In the genomic region with DNA sequence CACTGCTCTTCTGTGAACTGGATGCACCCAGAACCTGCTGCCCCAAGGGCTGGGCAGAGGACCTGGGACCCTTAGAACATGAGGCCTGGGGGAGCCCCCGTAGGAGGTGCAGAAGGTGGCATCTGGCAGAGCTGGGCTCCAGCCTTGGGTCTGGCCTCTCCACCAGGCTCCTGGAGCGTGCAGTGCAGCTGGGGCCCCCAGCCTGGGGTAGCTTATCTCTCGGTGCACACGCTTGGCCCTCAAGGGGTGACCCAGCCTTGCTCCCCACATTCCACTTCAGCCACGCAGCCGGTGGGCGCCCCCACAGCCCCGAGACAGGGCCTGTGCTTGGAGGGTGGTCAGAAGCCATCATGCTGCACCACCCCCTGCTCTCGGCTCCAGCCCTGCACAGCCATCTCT, we compare ENCODE assay signal across 14 cellular contexts. TPM values are rescaled to one million over a fixed set of nuclear protein-coding genes. Genes with fewer than 3 reads are reported as not detected.
DNase-seq lines count a peak whose midpoint lies in the region; ATAC-seq, FAIRE-seq and TF ChIP-seq lines count a peak whose summit lies in the region.
"Had no signal": no experiment of that assay in that cellular context is flagged by ENCODE, and none has a peak within 500 bp of the region (broad histone marks: within the 10 kb centered on the region; RNA-seq: fewer than 3 reads in every experiment).

No MANE protein-coding gene starts in this region.

- H3K4me1 Mint-ChIP-seq in endothelial cell (ENCODE audit: unreplicated experiment) = peaks cover 43% of the 10 kb centered on the region
- H3K4me1 Mint-ChIP-seq: CD4-positive, CD25-positive, alpha-beta regulatory T cell had no signal

- H3K27me3 ChIP-seq in ovary = no peaks in the 10 kb centered on the region

- TF ChIP-seq POLR2A in GM12892 (IDR thresholded peaks at IDR 0.05; ENCODE audit: low read depth, low read length) (no peak), ovary (IDR thresholded peaks at IDR 0.05) (no peak)

- no peaks in the 10 kb centered on the region for H3K36me3 ChIP-seq in ovary

- ATAC-seq in sciatic nerve (peak; percentile 22), HG02973 (IDR thresholded peaks at IDR 0.05; ENCODE audit: unreplicated experiment) (no peak), HG02870 (IDR thresholded peaks at IDR 0.05; ENCODE audit: unreplicated experiment) (no peak)

- 40 to 55% (median 46%) methylated on average over 9 of the region's 9 CpGs for WGBS in ovary, 3 donors

- DNase-seq in GM12892 (ENCODE audit: insufficient read length) = peak; percentile 18
- DNase-seq in UCSD-AML1 (lab: John Stamatoyannopoulos, UW; ENCODE audit: unreplicated experiment) = peak; percentile 50
- no peak for DNase-seq in endothelial cell (ENCODE audit: low spot score)
- DNase-seq in sciatic nerve (ENCODE audit: low spot score) = no peak
- DNase-seq in ovary = no peak
- DNase-seq: ACHN; Calu3; CD4-positive, CD25-positive, alpha-beta regulatory T cell; NCI-H1417; NCI-H187 treated with DMSO at 0.1 percent for 48 hours; SHP77 treated with DMSO at 0.1 percent for 48 hours had no signal

- TF ChIP-seq CTCF in endothelial cell (IDR thresholded peaks at IDR 0.05; ENCODE audit: unreplicated experiment) (no peak), ovary (IDR thresholded peaks at IDR 0.05) (no peak)

- no peak overlapping the region for H3K27ac Mint-ChIP-seq in endothelial cell (ENCODE audit: unreplicated experiment)

- no peak overlapping the region for H3K4me3 ChIP-seq in ovary

- intact Hi-C loops in sciatic nerve (cut with DNase I) (no loop called here), ovary (cut with DNase I) (no loop called here)

- peak overlapping the region; percentile 24 for H3K4me3 Mint-ChIP-seq in endothelial cell (ENCODE audit: unreplicated experiment)
- H3K4me3 Mint-ChIP-seq: CD4-positive, CD25-positive, alpha-beta regulatory T cell had no signal

- no peaks in the 10 kb centered on the region for H3K9me3 ChIP-seq in ovary

- H3K9me3 Mint-ChIP-seq in endothelial cell (ENCODE audit: unreplicated experiment) = no peaks in the 10 kb centered on the region

- FAIRE-seq in GM12892 (lab: Jason Lieb, UNC) = no peak

- H3K36me3 Mint-ChIP-seq in endothelial cell (ENCODE audit: low read depth, unreplicated experiment) = peaks cover 13% of the 10 kb centered on the region
- H3K36me3 Mint-ChIP-seq: CD4-positive, CD25-positive, alpha-beta regulatory T cell had no signal

- peaks cover 32% of the 10 kb centered on the region for H3K4me1 ChIP-seq in ovary (ENCODE audit: insufficient read depth)

- peaks cover 7% of the 10 kb centered on the region for H3K27me3 Mint-ChIP-seq in endothelial cell (ENCODE audit: unreplicated experiment)

- peak overlapping the region in 1 of 2 donors; percentile 56 for H3K27ac ChIP-seq in ovary

- TF ChIP-seq EP300 in ovary (IDR thresholded peaks at IDR 0.05) = no peak

RNA-seq across cellular contexts. Expression of a gene that starts 5.6 kb away (rescaled TPM):
- polyA plus RNA-seq in GM12892 (2012; ENCODE audit: missing spikeins) = 0.38 TPM
- total RNA-seq in endothelial cell (ENCODE audit: unreplicated experiment) (1.2 TPM), sciatic nerve (not detected), ovary (10 to 100 TPM; 14.7 to 73.6 (median 50.6) TPM)
- polyA plus RNA-seq in ovary = 10 to 100 TPM; 31.8 to 45.2 TPM
- total RNA-seq: Calu3; CD4-positive, CD25-positive, alpha-beta regulatory T cell; H4 had no signal
- polyA plus RNA-seq: CD4-positive, CD25-positive, alpha-beta regulatory T cell had no signal

Comparison
In these comparisons a context has a peak if more than half of its experiments do, and no peak if none do; other contexts are left out.
1. DNase-seq: peak in GM12892 (single experiment) and UCSD-AML1 (single experiment); none in endothelial cell (single experiment), sciatic nerve (single experiment) and ovary (0 of 5).